25 cellular contexts compared by ENCODE assay signal in the genomic region with DNA sequence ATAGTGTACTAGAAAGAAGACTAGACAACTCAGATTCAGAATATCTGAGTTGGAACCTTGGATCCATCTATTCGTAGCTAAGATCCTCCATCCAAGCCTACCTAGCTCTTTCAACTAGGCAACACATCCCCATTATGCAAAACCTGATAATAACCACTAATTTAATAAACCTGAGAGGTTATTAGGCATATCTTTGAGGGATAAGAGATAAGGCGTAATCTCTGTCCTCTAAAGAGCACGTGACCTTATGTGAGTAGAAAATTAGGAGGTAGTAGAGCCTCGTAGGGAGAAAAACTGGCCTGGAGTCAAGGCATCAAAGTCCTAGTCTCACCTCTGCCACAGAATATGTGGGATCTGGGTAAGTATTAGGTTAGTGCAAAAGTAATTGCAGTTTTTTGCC.
"Had no signal": no experiment of that assay in that cellular context is flagged by ENCODE, and none has a peak within 500 bp of the region (broad histone marks: within the 10 kb centered on the region; RNA-seq: fewer than 3 reads in every experiment).

No MANE protein-coding gene starts in this region.

- DNase-seq: natural killer cell; occipital lobe; ovary; posterior cingulate gyrus; psoas muscle; right cardiac atrium; right lobe of liver; sigmoid colon; stimulated activated CD4-positive, alpha-beta T cell treated with anti-CD3 and anti-CD28 coated beads, Interleukin-15, amount 100 ng/mL, for 24 hours; stimulated activated CD4-positive, alpha-beta T cell treated with anti-CD3 and anti-CD28 coated beads, Interleukin-2, amount 100 ng/mL, for 24 hours; stimulated activated CD4-positive, alpha-beta T cell treated with anti-CD3 and anti-CD28 coated beads, Interleukin-2, amount 100 ng/mL, for 48 hours; stimulated activated CD4-positive, alpha-beta T cell treated with anti-CD3 and anti-CD28 coated beads, Interleukin-4, amount 100 ng/mL, for 24 hours; stimulated activated naive B cell treated with anti-CD40 and anti-IgM and Interleukin-4, amounts not matched to agents 10 μg/mL and 1 μg/mL and 100 μg/mL, for 72 hours; stimulated activated naive CD4-positive, alpha-beta T cell treated with Interleukin-2 at 50 U/mL for 16 hours; stomach; thyroid gland; trophoblast cell; upper lobe of left lung had no signal

- H3K4me3 ChIP-seq: neural progenitor cell, ovary, psoas muscle, right lobe of liver, sigmoid colon, stomach, thoracic aorta, thyroid gland, tibial nerve, upper lobe of left lung, vagina had no signal

- H3K36me3 ChIP-seq: neural progenitor cell, ovary, right lobe of liver, sigmoid colon, stomach, thoracic aorta, thyroid gland, tibial nerve, upper lobe of left lung, vagina had no signal

- H3K4me1 ChIP-seq: neural progenitor cell, parathyroid adenoma, right lobe of liver, thyroid gland, upper lobe of left lung, vagina had no signal

- H3K9me3 ChIP-seq: ovary, psoas muscle, right lobe of liver, sigmoid colon, stomach, thoracic aorta, thyroid gland, tibial nerve, upper lobe of left lung, vagina had no signal

- ATAC-seq: natural killer cell; psoas muscle; right cardiac atrium; right lobe of liver; stimulated activated effector memory CD8-positive, alpha-beta T cell treated with anti-CD3 and anti-CD28 coated beads, Interleukin-12 subunit alpha, Interleukin-12 subunit beta, amount 100 ng/mL, for 72 hours; stimulated activated naive B cell treated with anti-CD40 and anti-IgM and Interleukin-4, amounts not matched to agents 10 μg/mL and 1 μg/mL and 100 μg/mL, for 72 hours had no signal

- H3K4me2 ChIP-seq: neural progenitor cell had no signal

- H3K27me3 ChIP-seq: neural progenitor cell, ovary, right lobe of liver, sigmoid colon, stomach, thyroid gland, tibial nerve, upper lobe of left lung, vagina had no signal

- H3K9ac ChIP-seq: neural progenitor cell, parathyroid adenoma had no signal

- H3K27ac ChIP-seq: neural progenitor cell, ovary, parathyroid adenoma, psoas muscle, right lobe of liver, sigmoid colon, stomach, thoracic aorta, thyroid gland, tibial nerve, upper lobe of left lung, vagina had no signal

- H2AFZ ChIP-seq: neural progenitor cell, parathyroid adenoma had no signal

- FAIRE-seq: urothelium cell line had no signal
